In genomic region chr20:3843490-3843889, GRCh38 we compare ENCODE assay signal across 2 cellular contexts.
TF ChIP-seq lines count a peak whose summit lies in the region.

No MANE protein-coding gene starts in this region.

TF ChIP-seq in SK-N-SH, 30 proteins besides CTCF, POLR2A, EP300 and RAD21 (continued from another document):
- no peak for TF ChIP-seq ELF1 (IDR thresholded peaks at IDR 0.05)
- no peak for TF ChIP-seq NFIC (IDR thresholded peaks at IDR 0.05; ENCODE audit: borderline replicate concordance)
- TF ChIP-seq RFX5 (IDR thresholded peaks at IDR 0.05; ENCODE audit: low read length), result no peak

TF ChIP-seq in SK-N-SH treated with all-trans-retinoic acid at 6 μM for 48 hours, 23 proteins besides CTCF, POLR2A, EP300 and RAD21 (continued from another document):
- no peak for TF ChIP-seq PATZ1 (CRISPR knock-in tag; IDR thresholded peaks at IDR 0.05; ENCODE audit: borderline replicate concordance)
